Comparison of ENCODE assay signal across 13 cellular contexts in genomic region chr4:173519130-173520101, GRCh38. TPM values are rescaled to one million over a fixed set of nuclear protein-coding genes. Genes with fewer than 3 reads are reported as not detected.
DNase-seq lines count a peak whose midpoint lies in the region; ATAC-seq and TF ChIP-seq lines count a peak whose summit lies in the region.
"Had no signal": no experiment of that assay in that cellular context is flagged by ENCODE, and none has a peak within 500 bp of the region (broad histone marks: within the 10 kb centered on the region; RNA-seq: fewer than 3 reads in every experiment).

No MANE protein-coding gene starts in this region.

- POLR2A ChIA-PET in CD8-positive, alpha-beta memory T cell (lab: Charles Lee) = no interaction called here

- H3K27ac ChIP-seq in CD8-positive, alpha-beta memory T cell (ENCODE audit: low read depth, low read length) = no peak overlapping the region
- peak overlapping the region; percentile 74 to 97 (median 96) for H3K27ac ChIP-seq in heart right ventricle

- H3K9me3 ChIP-seq in CD8-positive, alpha-beta memory T cell (ENCODE audit: low read length) = no peaks in the 10 kb centered on the region
- H3K9me3 ChIP-seq in T-helper 17 cell (ENCODE audit: control insufficient read depth, low read length, poor library complexity, severe bottlenecking) (no peaks in the 10 kb centered on the region), heart right ventricle (no peaks in the 10 kb centered on the region), HAP-1 (no peaks in the 10 kb centered on the region; the same call in 1 of the 2 replicates)
- H3K9me3 ChIP-seq: mucosa of descending colon had no signal

- TF ChIP-seq CTCF in heart right ventricle (IDR thresholded peaks at IDR 0.05) = no peak
- TF ChIP-seq CTCF in progenitor cell of endocrine pancreas (IDR thresholded peaks at IDR 0.05; ENCODE audit: unreplicated experiment) = no peak

- intact Hi-C loops in heart right ventricle (cut with DNase I) = loop anchor here in 2 of 10 donors (5.0 to 10.0 kb wide), 4 partner anchors 163 to 695 kb away; no protein-coding TSS in a partner anchor

- H3K4me1 Mint-ChIP-seq in CD8-positive, alpha-beta memory T cell = peaks cover 16 to 36% (median 23%) of the 10 kb centered on the region in 3 donors
- H3K4me1 Mint-ChIP-seq in T-helper 17 cell (peaks cover 8% of the 10 kb centered on the region), progenitor cell of endocrine pancreas (ENCODE audit: low read depth) (peaks cover 13% of the 10 kb centered on the region)

- CTCF ChIA-PET in CD8-positive, alpha-beta memory T cell (lab: Charles Lee) = no interaction called here

- in situ Hi-C loops in HAP-1 (cut with MboI; ENCODE audit: low sequenced_read_pairs) = no loop called here

- H3K27ac Mint-ChIP-seq in CD8-positive, alpha-beta memory T cell = peak overlapping the region in 2 of 8 donors; percentile 36 to 39
- peak overlapping the region; percentile 49 for H3K27ac Mint-ChIP-seq in T-helper 17 cell
- H3K27ac Mint-ChIP-seq in progenitor cell of endocrine pancreas = peak overlapping the region; percentile 52
- H3K27ac Mint-ChIP-seq: CD14-positive monocyte, endodermal cell had no signal

- WGBS in heart right ventricle, 2 donors = 34 to 43% methylated on average over 31 of the region's 31 CpGs

- DNase-seq in CD8-positive, alpha-beta memory T cell = no peak
- DNase-seq in T-helper 17 cell (no peak), heart right ventricle (peak; percentile 48 to 65), progenitor cell of endocrine pancreas (ENCODE audit: low spot score, unreplicated experiment) (no peak), HAP-1 (ENCODE audit: low spot score in 2 of 2) (no peak), COLO668 (lab: John Stamatoyannopoulos, UW; ENCODE audit: unreplicated experiment) (no peak), OCI-M2 (lab: John Stamatoyannopoulos, UW; ENCODE audit: unreplicated experiment) (no peak)
- no peak for DNase-seq in activated CD8-positive, alpha-beta memory T cell treated with anti-CD3 and anti-CD28 coated beads, Interleukin-2, amount 50 U/mL, for 48 hours
- DNase-seq: NCI-H1105 treated with DMSO at 0.1 percent for 48 hours, NCI-H526 treated with DMSO at 0.1 percent for 48 hours had no signal

- H3K36me3 ChIP-seq in CD8-positive, alpha-beta memory T cell (ENCODE audit: insufficient read depth, low read length) = no peaks in the 10 kb centered on the region
- no peaks in the 10 kb centered on the region for H3K36me3 ChIP-seq in heart right ventricle
- no peaks in the 10 kb centered on the region for H3K36me3 ChIP-seq in HAP-1 (replicated peaks)

- H3K4me1 ChIP-seq in CD8-positive, alpha-beta memory T cell (ENCODE audit: insufficient read depth, low read length) = no peaks in the 10 kb centered on the region
- peaks cover 3 to 72% (median 39%) of the 10 kb centered on the region in 9 donors for H3K4me1 ChIP-seq in heart right ventricle
- no peaks in the 10 kb centered on the region; the same call in 1 of the 2 replicates for H3K4me1 ChIP-seq in HAP-1

- H3K36me3 Mint-ChIP-seq in CD8-positive, alpha-beta memory T cell = no peaks in the 10 kb centered on the region
- H3K36me3 Mint-ChIP-seq in T-helper 17 cell (ENCODE audit: low read depth) = peaks cover 5% of the 10 kb centered on the region
- no peaks in the 10 kb centered on the region for H3K36me3 Mint-ChIP-seq in progenitor cell of endocrine pancreas (ENCODE audit: insufficient read depth)

- H3K27me3 Mint-ChIP-seq in CD8-positive, alpha-beta memory T cell = peaks cover 82 to 89% of the 10 kb centered on the region in 2 donors
- H3K27me3 Mint-ChIP-seq in T-helper 17 cell (peaks cover 84% of the 10 kb centered on the region), progenitor cell of endocrine pancreas (peaks cover 98% of the 10 kb centered on the region)

- no peak for ATAC-seq in T-helper 17 cell
- ATAC-seq in heart right ventricle = peak in 6 of 8 donors; percentile 16 to 45 (median 29)
- ATAC-seq: mucosa of descending colon had no signal

- no peak overlapping the region for H3K4me3 ChIP-seq in CD8-positive, alpha-beta memory T cell (ENCODE audit: low read length)
- H3K4me3 ChIP-seq in heart right ventricle (peak overlapping the region in 9 of 10 donors; percentile 28 to 56 (median 51)), HAP-1 (no peak overlapping the region)
- H3K4me3 ChIP-seq: mucosa of descending colon had no signal

- H3K9me3 Mint-ChIP-seq in CD8-positive, alpha-beta memory T cell = peaks cover 0 to 16% (median 4%) of the 10 kb centered on the region in 5 donors
- H3K9me3 Mint-ChIP-seq in progenitor cell of endocrine pancreas (ENCODE audit: low read depth) = no peaks in the 10 kb centered on the region
- H3K9me3 Mint-ChIP-seq: endodermal cell had no signal

- H3K27me3 ChIP-seq in CD8-positive, alpha-beta memory T cell (ENCODE audit: insufficient read depth, low read length, poor library complexity, severe bottlenecking) = peaks cover 76% of the 10 kb centered on the region
- peaks cover 0 to 100% (median 54%) of the 10 kb centered on the region in 7 donors for H3K27me3 ChIP-seq in heart right ventricle
- peaks cover 11% of the 10 kb centered on the region; the same call in 1 of the 2 replicates for H3K27me3 ChIP-seq in HAP-1 (ENCODE audit: low read depth)

- peak overlapping the region in 6 of 7 donors; percentile 23 to 50 (median 34) for H3K4me3 Mint-ChIP-seq in CD8-positive, alpha-beta memory T cell
- H3K4me3 Mint-ChIP-seq in T-helper 17 cell = peak overlapping the region; percentile 75
- H3K4me3 Mint-ChIP-seq in progenitor cell of endocrine pancreas (ENCODE audit: low read depth) = peak overlapping the region; percentile 31
- H3K4me3 Mint-ChIP-seq: endodermal cell had no signal

RNA-seq across cellular contexts. Expression of gene HAND2, which starts 10.6 kb away (rescaled TPM):
- total RNA-seq in CD8-positive, alpha-beta memory T cell = not detected
- polyA plus RNA-seq in CD8-positive, alpha-beta memory T cell = not detected
- total RNA-seq in T-helper 17 cell (not detected), heart right ventricle (100 to 1,000 TPM in 7 of 10 donors, 10 to 100 TPM in 3; 64.6 to 196 (median 130) TPM), progenitor cell of endocrine pancreas (2.5 and 3.9 TPM in 2 replicates)
- 10 to 100 TPM; 48.6 to 90.7 TPM for polyA plus RNA-seq in heart right ventricle
- total RNA-seq: endodermal cell had no signal
- polyA plus RNA-seq: CD14-positive monocyte had no signal

Comparison
In these comparisons a context has a peak if more than half of its experiments do, and no peak if none do; other contexts are left out.
1. DNase-seq: peak in heart right ventricle (2 of 2); none in CD8-positive, alpha-beta memory T cell (0 of 5), T-helper 17 cell (0 of 3), progenitor cell of endocrine pancreas (single experiment), HAP-1 (0 of 2), COLO668 (single experiment), OCI-M2 (single experiment) and activated CD8-positive, alpha-beta memory T cell treated with anti-CD3 and anti-CD28 coated beads, Interleukin-2, amount 50 U/mL, for 48 hours (single experiment).
2. H3K4me3 ChIP-seq: peak in heart right ventricle (9 of 10); none in CD8-positive, alpha-beta memory T cell (single experiment) and HAP-1 (single experiment).
3. RNA of gene HAND2, which starts 10.6 kb away (total RNA-seq): 64.6 to 196 TPM in heart right ventricle; 2.5 to 3.9 TPM in progenitor cell of endocrine pancreas, not detected in CD8-positive, alpha-beta memory T cell and not detected in T-helper 17 cell; every median in the first group is over 10 times any median in the second.
4. Peak in every context shown above with its lines, with median percentiles within 50 percentile points of each other: H3K4me3 Mint-ChIP-seq.